Comparison of ENCODE assay signal across 14 cellular contexts in genomic region chr2:136183095-136183494, GRCh38.
"Had no signal": no experiment of that assay in that cellular context is flagged by ENCODE, and none has a peak within 500 bp of the region (broad histone marks: within the 10 kb centered on the region; RNA-seq: fewer than 3 reads in every experiment).

No MANE protein-coding gene starts in this region.

- H3K4me1 ChIP-seq: adrenal gland, transverse colon, uterus had no signal

- ATAC-seq: activated CD4-positive, alpha-beta T cell treated with anti-CD3 and anti-CD28 coated beads for 36 hours; activated naive CD4-positive, alpha-beta T cell treated with anti-CD3 and anti-CD28 coated beads, Interleukin-2, amount 50 U/mL, for 72 hours; WTC11 had no signal

- H3K27me3 ChIP-seq: adrenal gland, hepatocyte, transverse colon, uterus had no signal

- DNase-seq: activated CD4-positive, alpha-beta T cell treated with anti-CD3 and anti-CD28 coated beads for 36 hours; activated CD4-positive, alpha-beta T cell treated with anti-CD3 and anti-CD28 coated beads, Interleukin-2, amount 50 U/mL, for 48 hours; activated gamma-delta T cell treated with Interleukin-2 at 50 U/mL for 16 hours; adrenal gland; effector CD8-positive, alpha-beta T cell; occipital lobe; retina; stimulated activated naive CD4-positive, alpha-beta T cell; transverse colon; uterus had no signal

- H3K27ac ChIP-seq: adrenal gland, hepatocyte, transverse colon, uterus had no signal

- H3K36me3 ChIP-seq: adrenal gland, transverse colon, uterus had no signal

- H3K36me3 Mint-ChIP-seq: WTC11 had no signal

- H3K4me1 Mint-ChIP-seq: nephron, WTC11 had no signal

- H3K4me3 Mint-ChIP-seq: activated CD4-positive, alpha-beta T cell treated with anti-CD3 and anti-CD28 coated beads for 36 hours; nephron; WTC11 had no signal

- H3K27me3 Mint-ChIP-seq: activated CD4-positive, alpha-beta T cell treated with anti-CD3 and anti-CD28 coated beads for 36 hours had no signal

- H3K9me3 ChIP-seq: adrenal gland, transverse colon, uterus had no signal

- H3K27ac Mint-ChIP-seq: activated CD4-positive, alpha-beta T cell treated with anti-CD3 and anti-CD28 coated beads for 36 hours; nephron; WTC11 had no signal

- H3K4me3 ChIP-seq: adrenal gland, hepatocyte, transverse colon, uterus had no signal
